ENCODE assay signal across 12 cellular contexts in genomic region chr21:42319368-42319767, GRCh38. TPM values are rescaled to one million over a fixed set of nuclear protein-coding genes. Genes with fewer than 3 reads are reported as not detected.
A peak's percentile ranks its signal among the peaks of the same experiment; 100 is the strongest.
DNase-seq lines count a peak whose midpoint lies in the region; ATAC-seq and TF ChIP-seq lines count a peak whose summit lies in the region.
"Had no signal": no experiment of that assay in that cellular context is flagged by ENCODE, and none has a peak within 500 bp of the region (broad histone marks: within the 10 kb centered on the region; RNA-seq: fewer than 3 reads in every experiment).

No MANE protein-coding gene starts in this region.

- H3K27ac ChIP-seq in KOPT-K1 (ENCODE audit: low read depth, low read length, poor library complexity, severe bottlenecking), result peak overlapping the region; percentile 13
- H3K27ac ChIP-seq: thoracic aorta had no signal

- CTCF ChIA-PET in activated B cell treated with CpG ODN at 0.5 μM for 24 hours (lab: Charles Lee), result no interaction called here
- CTCF ChIA-PET in activated CD4-positive, alpha-beta memory T cell treated with anti-CD3 and anti-CD28 coated beads for 36 hours (lab: Charles Lee), result interaction anchor here (1.9 kb wide), 1 partner anchor 9 kb away, joined by 8 read pairs; no protein-coding TSS in a partner anchor

- H3K36me3 ChIP-seq in KOPT-K1 (ENCODE audit: insufficient read depth, low read length), result no peaks in the 10 kb centered on the region
- H3K36me3 ChIP-seq: MG63, thoracic aorta had no signal

- no peak for TF ChIP-seq CTCF in activated B cell treated with CpG ODN at 0.5 μM for 24 hours (IDR thresholded peaks at IDR 0.05)

- DNase-seq in SIG-M5 treated with dmso at 0.1 percent for 504 hours (lab: John Stamatoyannopoulos, UW; ENCODE audit: unreplicated experiment) (peak; percentile 59), SIG-M5 (lab: John Stamatoyannopoulos, UW) (no peak), activated B cell treated with CpG ODN at 0.5 μM for 24 hours (no peak), NCI-H1092 treated with DMSO at 0.1 percent for 48 hours (lab: John Stamatoyannopoulos, UW) (no peak), NCI-H446 treated with DMSO at 0.1 percent for 48 hours (lab: John Stamatoyannopoulos, UW) (no peak)
- no peak for DNase-seq in natural killer cell treated with Interleukin-12 subunit alpha and Interleukin-12 subunit beta and Interleukin-15 and Interleukin-18, amount 100 ng/mL, for 72 hours (ENCODE audit: low spot score)
- DNase-seq in activated CD4-positive, alpha-beta memory T cell treated with anti-CD3 and anti-CD28 coated beads for 36 hours, result no peak
- DNase-seq: MG63, NCI-H774 had no signal

- intact Hi-C loops in activated B cell treated with CpG ODN at 0.5 μM for 24 hours (cut with micrococcal nuclease), result no loop called here
- intact Hi-C loops in activated CD4-positive, alpha-beta memory T cell treated with anti-CD3 and anti-CD28 coated beads for 36 hours (cut with micrococcal nuclease), result no loop called here

- POLR2A ChIA-PET in activated B cell treated with CpG ODN at 0.5 μM for 24 hours (lab: Charles Lee), result no interaction called here
- POLR2A ChIA-PET in activated CD4-positive, alpha-beta memory T cell treated with anti-CD3 and anti-CD28 coated beads for 36 hours (lab: Charles Lee), result no interaction called here

- ATAC-seq in activated B cell treated with CpG ODN at 0.5 μM for 24 hours (ENCODE audit: low read depth), result peak; percentile 88
- peak; percentile 67 to 75 for ATAC-seq in natural killer cell treated with Interleukin-12 subunit alpha and Interleukin-12 subunit beta and Interleukin-15 and Interleukin-18, amount 100 ng/mL, for 72 hours

- H3K36me3 Mint-ChIP-seq in activated B cell treated with CpG ODN at 0.5 μM for 24 hours (ENCODE audit: low read depth), result no peaks in the 10 kb centered on the region
- no peaks in the 10 kb centered on the region for H3K36me3 Mint-ChIP-seq in natural killer cell treated with Interleukin-12 subunit alpha and Interleukin-12 subunit beta and Interleukin-15 and Interleukin-18, amount 100 ng/mL, for 72 hours
- no peaks in the 10 kb centered on the region for H3K36me3 Mint-ChIP-seq in activated CD4-positive, alpha-beta memory T cell treated with anti-CD3 and anti-CD28 coated beads for 36 hours

- peak overlapping the region; percentile 53 for H3K4me3 Mint-ChIP-seq in activated B cell treated with CpG ODN at 0.5 μM for 24 hours
- H3K4me3 Mint-ChIP-seq in natural killer cell treated with Interleukin-12 subunit alpha and Interleukin-12 subunit beta and Interleukin-15 and Interleukin-18, amount 100 ng/mL, for 72 hours, result peak overlapping the region; percentile 34
- no peak overlapping the region for H3K4me3 Mint-ChIP-seq in activated CD4-positive, alpha-beta memory T cell treated with anti-CD3 and anti-CD28 coated beads for 36 hours

- H3K27me3 Mint-ChIP-seq in activated B cell treated with CpG ODN at 0.5 μM for 24 hours, result peaks cover 13% of the 10 kb centered on the region
- peaks cover 9 to 17% of the 10 kb centered on the region in 2 donors for H3K27me3 Mint-ChIP-seq in natural killer cell treated with Interleukin-12 subunit alpha and Interleukin-12 subunit beta and Interleukin-15 and Interleukin-18, amount 100 ng/mL, for 72 hours
- peaks cover 3% of the 10 kb centered on the region for H3K27me3 Mint-ChIP-seq in activated CD4-positive, alpha-beta memory T cell treated with anti-CD3 and anti-CD28 coated beads for 36 hours

- peaks cover 17% of the 10 kb centered on the region for H3K4me1 Mint-ChIP-seq in activated B cell treated with CpG ODN at 0.5 μM for 24 hours
- peaks cover 7% of the 10 kb centered on the region in 2 donors for H3K4me1 Mint-ChIP-seq in natural killer cell treated with Interleukin-12 subunit alpha and Interleukin-12 subunit beta and Interleukin-15 and Interleukin-18, amount 100 ng/mL, for 72 hours (ENCODE audit: low read depth in 2 of 2)
- H3K4me1 Mint-ChIP-seq in activated CD4-positive, alpha-beta memory T cell treated with anti-CD3 and anti-CD28 coated beads for 36 hours (ENCODE audit: low read depth), result peaks cover 5% of the 10 kb centered on the region

- no peaks in the 10 kb centered on the region for H3K9me3 Mint-ChIP-seq in activated B cell treated with CpG ODN at 0.5 μM for 24 hours
- no peaks in the 10 kb centered on the region for H3K9me3 Mint-ChIP-seq in natural killer cell treated with Interleukin-12 subunit alpha and Interleukin-12 subunit beta and Interleukin-15 and Interleukin-18, amount 100 ng/mL, for 72 hours
- no peaks in the 10 kb centered on the region for H3K9me3 Mint-ChIP-seq in activated CD4-positive, alpha-beta memory T cell treated with anti-CD3 and anti-CD28 coated beads for 36 hours

- H3K9me3 ChIP-seq in KOPT-K1 (ENCODE audit: insufficient read depth, low read length, poor library complexity, severe bottlenecking), result no peaks in the 10 kb centered on the region
- H3K9me3 ChIP-seq: MG63, thoracic aorta had no signal

- H3K27ac Mint-ChIP-seq in activated B cell treated with CpG ODN at 0.5 μM for 24 hours, result no peak overlapping the region
- no peak overlapping the region for H3K27ac Mint-ChIP-seq in natural killer cell treated with Interleukin-12 subunit alpha and Interleukin-12 subunit beta and Interleukin-15 and Interleukin-18, amount 100 ng/mL, for 72 hours
- H3K27ac Mint-ChIP-seq in activated CD4-positive, alpha-beta memory T cell treated with anti-CD3 and anti-CD28 coated beads for 36 hours, result no peak overlapping the region

RNA-seq across cellular contexts. Expression of gene TFF3, which starts 4.2 kb away (rescaled TPM):
- total RNA-seq in activated B cell treated with CpG ODN at 0.5 μM for 24 hours, result not detected in 2 replicates
- total RNA-seq in natural killer cell treated with Interleukin-12 subunit alpha and Interleukin-12 subunit beta and Interleukin-15 and Interleukin-18, amount 100 ng/mL, for 72 hours, result not detected
- total RNA-seq in activated CD4-positive, alpha-beta memory T cell treated with anti-CD3 and anti-CD28 coated beads for 36 hours, result not detected
- total RNA-seq: T-helper 2 cell treated with Interferon-gamma antibody and Interleukin-4, amounts not matched to agents 100 ng/mL and 5 ng/mL, for 36 hours had no signal

RNA-seq across cellular contexts. Expression of gene TFF2, which starts 31.4 kb away (rescaled TPM):
- total RNA-seq in activated B cell treated with CpG ODN at 0.5 μM for 24 hours, result not detected in 2 replicates
- total RNA-seq in natural killer cell treated with Interleukin-12 subunit alpha and Interleukin-12 subunit beta and Interleukin-15 and Interleukin-18, amount 100 ng/mL, for 72 hours, result not detected
- total RNA-seq in activated CD4-positive, alpha-beta memory T cell treated with anti-CD3 and anti-CD28 coated beads for 36 hours, result not detected
- total RNA-seq: T-helper 2 cell treated with Interferon-gamma antibody and Interleukin-4, amounts not matched to agents 100 ng/mL and 5 ng/mL, for 36 hours had no signal

RNA-seq across cellular contexts. Expression of gene TFF1, which starts 47.0 kb away (rescaled TPM):
- not detected in 2 replicates for total RNA-seq in activated B cell treated with CpG ODN at 0.5 μM for 24 hours
- not detected for total RNA-seq in natural killer cell treated with Interleukin-12 subunit alpha and Interleukin-12 subunit beta and Interleukin-15 and Interleukin-18, amount 100 ng/mL, for 72 hours
- total RNA-seq in activated CD4-positive, alpha-beta memory T cell treated with anti-CD3 and anti-CD28 coated beads for 36 hours, result not detected
- total RNA-seq: T-helper 2 cell treated with Interferon-gamma antibody and Interleukin-4, amounts not matched to agents 100 ng/mL and 5 ng/mL, for 36 hours had no signal
